Comparison of ENCODE assay signal across 12 cellular contexts in the genomic region with DNA sequence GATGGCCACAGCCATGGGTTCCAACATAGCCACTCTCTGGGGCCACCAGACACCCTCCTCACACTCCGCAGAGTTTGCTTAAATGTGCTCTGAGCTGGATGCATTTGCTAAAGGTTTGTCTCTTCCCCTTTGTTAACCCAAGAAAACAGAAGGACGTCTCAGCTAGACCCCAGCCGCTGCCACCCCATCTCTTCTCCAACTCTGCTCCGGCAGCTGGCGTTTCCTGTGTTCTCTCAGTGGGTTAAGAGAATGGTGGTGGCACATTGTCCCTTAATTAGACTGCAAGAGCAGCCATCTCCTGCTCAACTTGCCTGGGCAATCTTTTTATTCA. TPM values are rescaled to one million over a fixed set of nuclear protein-coding genes. Genes with fewer than 3 reads are reported as not detected.
DNase-seq lines count a peak whose midpoint lies in the region; ATAC-seq and TF ChIP-seq lines count a peak whose summit lies in the region.
"Had no signal": no experiment of that assay in that cellular context is flagged by ENCODE, and none has a peak within 500 bp of the region (broad histone marks: within the 10 kb centered on the region; RNA-seq: fewer than 3 reads in every experiment).

No MANE protein-coding gene starts in this region.

- TF ChIP-seq POLR2A in GM18526 (IDR thresholded peaks at IDR 0.05; ENCODE audit: extremely low read depth, insufficient read length), result peak; percentile 29

- H3K27me3 Mint-ChIP-seq in T-helper 1 cell treated with Interleukin-12 subunit alpha and Interleukin-12 subunit beta and Interleukin-4 antibody, amounts not matched to agents 30 μg/mL and 1 μg/mL, for 36 hours (ENCODE audit: low read depth), result no peaks in the 10 kb centered on the region
- peaks cover 8 to 19% (median 14%) of the 10 kb centered on the region in 3 donors for H3K27me3 Mint-ChIP-seq in immature natural killer cell (ENCODE audit: low read depth in 3 of 3)
- H3K27me3 Mint-ChIP-seq: progenitor cell of endocrine pancreas had no signal

- peak in 2 of 3 donors; percentile 36 to 37 for DNase-seq in immature natural killer cell
- no peak for DNase-seq in retina
- no peak for DNase-seq in G401 (ENCODE audit: low spot score)
- no peak for DNase-seq in activated gamma-delta T cell treated with Interleukin-2 at 50 U/mL for 16 hours
- DNase-seq: caudate nucleus, SK-N-SH had no signal

- no peaks in the 10 kb centered on the region for H3K36me3 ChIP-seq in BLaER1

- H4K20me1 ChIP-seq in BLaER1, result no peaks in the 10 kb centered on the region

- peak overlapping the region; percentile 43 for H3K4me3 ChIP-seq in BLaER1

- H3K9ac ChIP-seq in BLaER1, result peak overlapping the region; percentile 80
- H3K9ac ChIP-seq: SK-N-SH had no signal

- peak overlapping the region; percentile 88 for H3K4me2 ChIP-seq in BLaER1
- H3K4me2 ChIP-seq: SK-N-SH had no signal

- no peaks in the 10 kb centered on the region for H3K9me3 ChIP-seq in BLaER1
- H3K9me3 ChIP-seq: SK-N-SH had no signal

- H3K27ac Mint-ChIP-seq in T-helper 1 cell treated with Interleukin-12 subunit alpha and Interleukin-12 subunit beta and Interleukin-4 antibody, amounts not matched to agents 30 μg/mL and 1 μg/mL, for 36 hours, result peak overlapping the region; percentile 99
- peak overlapping the region; percentile 93 to 99 (median 98) for H3K27ac Mint-ChIP-seq in immature natural killer cell
- H3K27ac Mint-ChIP-seq: progenitor cell of endocrine pancreas had no signal

- H3K4me1 ChIP-seq in BLaER1, result peaks cover 100% of the 10 kb centered on the region

- ATAC-seq in HG02678 (IDR thresholded peaks at IDR 0.05; ENCODE audit: unreplicated experiment), result no peak

- no peaks in the 10 kb centered on the region for H3K9me3 Mint-ChIP-seq in T-helper 1 cell treated with Interleukin-12 subunit alpha and Interleukin-12 subunit beta and Interleukin-4 antibody, amounts not matched to agents 30 μg/mL and 1 μg/mL, for 36 hours
- no peaks in the 10 kb centered on the region for H3K9me3 Mint-ChIP-seq in immature natural killer cell

- in situ Hi-C loops in G401 (cut with HindIII; ENCODE audit: low sequenced_read_pairs), result no loop called here

- peaks cover 1% of the 10 kb centered on the region for H3K36me3 Mint-ChIP-seq in T-helper 1 cell treated with Interleukin-12 subunit alpha and Interleukin-12 subunit beta and Interleukin-4 antibody, amounts not matched to agents 30 μg/mL and 1 μg/mL, for 36 hours (ENCODE audit: low read depth)
- no peaks in the 10 kb centered on the region for H3K36me3 Mint-ChIP-seq in immature natural killer cell

- H3K4me3 Mint-ChIP-seq in T-helper 1 cell treated with Interleukin-12 subunit alpha and Interleukin-12 subunit beta and Interleukin-4 antibody, amounts not matched to agents 30 μg/mL and 1 μg/mL, for 36 hours, result peak overlapping the region; percentile 82
- peak overlapping the region; percentile 74 to 83 (median 78) for H3K4me3 Mint-ChIP-seq in immature natural killer cell

- H3K27ac ChIP-seq in BLaER1, result peak overlapping the region; percentile 94
- H3K27ac ChIP-seq: C4-2B had no signal

- H3K4me1 Mint-ChIP-seq in T-helper 1 cell treated with Interleukin-12 subunit alpha and Interleukin-12 subunit beta and Interleukin-4 antibody, amounts not matched to agents 30 μg/mL and 1 μg/mL, for 36 hours (ENCODE audit: low read depth), result peaks cover 73% of the 10 kb centered on the region
- peaks cover 89 to 100% of the 10 kb centered on the region in 2 donors for H3K4me1 Mint-ChIP-seq in immature natural killer cell

- no peaks in the 10 kb centered on the region for H3K27me3 ChIP-seq in BLaER1

RNA-seq across cellular contexts. Expression of gene FAM9C, which starts 43.7 kb away (rescaled TPM):
- polyA plus RNA-seq in immature natural killer cell, result not detected
- total RNA-seq in G401 (2014; rRNA removed; shearing (Covaris generic)), result not detected in 2 replicates
- total RNA-seq: progenitor cell of endocrine pancreas had no signal

Comparison
In these comparisons a context has a peak if more than half of its experiments do, and no peak if none do; other contexts are left out.
1. DNase-seq: peak in immature natural killer cell (2 of 3); none in retina (single experiment), G401 (single experiment) and activated gamma-delta T cell treated with Interleukin-2 at 50 U/mL for 16 hours (single experiment).